ENCODE assay signal across 8 cellular contexts in genomic region chr7:148700693-148701092, GRCh38. TPM values are rescaled to one million over a fixed set of nuclear protein-coding genes. Genes with fewer than 3 reads are reported as not detected.
DNase-seq lines count a peak whose midpoint lies in the region; ATAC-seq lines count a peak whose summit lies in the region.

No MANE protein-coding gene starts in this region.

- peak overlapping the region; percentile 95 for H3K27ac Mint-ChIP-seq in activated T-helper 17 cell treated with anti-CD3 and anti-CD28 coated beads, Interleukin-2, amount 50 U/mL, for 72 hours

- no peaks in the 10 kb centered on the region for H3K9me3 Mint-ChIP-seq in activated T-helper 17 cell treated with anti-CD3 and anti-CD28 coated beads, Interleukin-2, amount 50 U/mL, for 72 hours

- no peaks in the 10 kb centered on the region for H3K27me3 Mint-ChIP-seq in activated T-helper 17 cell treated with anti-CD3 and anti-CD28 coated beads, Interleukin-2, amount 50 U/mL, for 72 hours

- ATAC-seq in activated T-helper 17 cell treated with anti-CD3 and anti-CD28 coated beads, Interleukin-2, amount 50 U/mL, for 72 hours (replicated peaks): no peak
- ATAC-seq in HG03442 (IDR thresholded peaks at IDR 0.05; ENCODE audit: unreplicated experiment) (no peak), GM18873 (IDR thresholded peaks at IDR 0.05; ENCODE audit: low FRiP score, unreplicated experiment) (no peak)

- H3K4me1 Mint-ChIP-seq in activated T-helper 17 cell treated with anti-CD3 and anti-CD28 coated beads, Interleukin-2, amount 50 U/mL, for 72 hours: peaks cover 52% of the 10 kb centered on the region

- peak overlapping the region; percentile 84 for H3K4me3 ChIP-seq in iPS-11a (ENCODE audit: low read depth, low read length)

- H3K36me3 Mint-ChIP-seq in activated T-helper 17 cell treated with anti-CD3 and anti-CD28 coated beads, Interleukin-2, amount 50 U/mL, for 72 hours (ENCODE audit: low read depth): peaks cover 39% of the 10 kb centered on the region

- DNase-seq in DMS 273 treated with DMSO at 0.1 percent for 48 hours (lab: John Stamatoyannopoulos, UW) (peak; percentile 35), NCI-H2227 treated with DMSO at 0.1 percent for 48 hours (lab: John Stamatoyannopoulos, UW) (peak; percentile 5), NCI-H128 (lab: John Stamatoyannopoulos, UW; ENCODE audit: unreplicated experiment) (no peak)
- peak; percentile 59 for DNase-seq in stimulated activated CD4-positive, alpha-beta T cell treated with anti-CD3 and anti-CD28 coated beads, Interleukin-1b, Interleukin-23, amount 100 ng/mL, for 48 hours

- H3K4me3 Mint-ChIP-seq in activated T-helper 17 cell treated with anti-CD3 and anti-CD28 coated beads, Interleukin-2, amount 50 U/mL, for 72 hours: peak overlapping the region; percentile 90

RNA-seq across cellular contexts. Expression of gene CUL1, which starts 2.0 kb away (rescaled TPM):
- total RNA-seq in activated T-helper 17 cell treated with anti-CD3 and anti-CD28 coated beads, Interleukin-2, amount 50 U/mL, for 72 hours: 10 to 100 TPM; 61.4 to 61.7 TPM
